23 cellular contexts compared by ENCODE assay signal in genomic region chr11:111349191-111349695, GRCh38. TPM values are rescaled to one million over a fixed set of nuclear protein-coding genes. Genes with fewer than 3 reads are reported as not detected.
A peak's percentile ranks its signal among the peaks of the same experiment; 100 is the strongest.
DNase-seq lines count a peak whose midpoint lies in the region; ATAC-seq and TF ChIP-seq lines count a peak whose summit lies in the region.
"Had no signal": no experiment of that assay in that cellular context is flagged by ENCODE, and none has a peak within 500 bp of the region (broad histone marks: within the 10 kb centered on the region; RNA-seq: fewer than 3 reads in every experiment).

No MANE protein-coding gene starts in this region.

- TF ChIP-seq CTCF in OCI-LY1 (IDR thresholded peaks at IDR 0.05; ENCODE audit: low read length) (no peak), mesothelial cell of epicardium (IDR thresholded peaks at IDR 0.05; ENCODE audit: unreplicated experiment) (no peak)

- H3K9me3 ChIP-seq in OCI-LY1 (ENCODE audit: low read length): no peaks in the 10 kb centered on the region
- H3K9me3 ChIP-seq: HAP-1, MG63 had no signal

- peaks cover 2% of the 10 kb centered on the region for H3K4me1 ChIP-seq in OCI-LY1 (ENCODE audit: insufficient read depth, low read length, severe bottlenecking)
- H3K4me1 ChIP-seq: HAP-1 had no signal

- no peak overlapping the region for H2AFZ ChIP-seq in OCI-LY1 (ENCODE audit: low read length)
- H2AFZ ChIP-seq: GM23248 had no signal

- no peak overlapping the region for H3K4me2 ChIP-seq in OCI-LY1 (ENCODE audit: low read length)
- H3K4me2 ChIP-seq: BLaER1 had no signal

- H3K9me3 Mint-ChIP-seq in mesothelial cell of epicardium: no peaks in the 10 kb centered on the region

- H4K20me1 ChIP-seq in OCI-LY1 (ENCODE audit: insufficient read depth, low read length): no peaks in the 10 kb centered on the region
- H4K20me1 ChIP-seq: BLaER1 had no signal

- DNase-seq in NCI-H526 (lab: John Stamatoyannopoulos, UW): peak; percentile 34 to 45
- no peak for DNase-seq in NCI-H526 treated with DMSO at 0.1 percent for 48 hours (lab: John Stamatoyannopoulos, UW)
- no peak for DNase-seq in mesothelial cell of epicardium (ENCODE audit: low spot score in 2 of 2, unreplicated experiment in 2 of 2)
- no peak for DNase-seq in AG08395 (ENCODE audit: low spot score)
- DNase-seq: Calu3; CD4-positive, alpha-beta memory T cell; DMS53; GM23248; IMR-90; Kasumi-1; MG63; NCI-H1048; NCI-H1694; NCI-H226; NCI-H524; T-helper 17 cell had no signal

- H3K36me3 ChIP-seq in OCI-LY1 (ENCODE audit: insufficient read depth, low read length): peaks cover 48% of the 10 kb centered on the region
- H3K36me3 ChIP-seq: HAP-1, MG63 had no signal

- no peak overlapping the region for H3K27ac Mint-ChIP-seq in mesothelial cell of epicardium
- H3K27ac Mint-ChIP-seq: CD4-positive, alpha-beta memory T cell; T-helper 17 cell had no signal

- no peak overlapping the region for H3K9ac ChIP-seq in OCI-LY1 (ENCODE audit: low read length)
- H3K9ac ChIP-seq: BLaER1, GM23248 had no signal

- no peaks in the 10 kb centered on the region for H3K27me3 ChIP-seq in OCI-LY1 (ENCODE audit: insufficient read depth, low read length)
- H3K27me3 ChIP-seq: BLaER1, MG63 had no signal

- H3K4me1 Mint-ChIP-seq in mesothelial cell of epicardium: peaks cover 16% of the 10 kb centered on the region
- H3K4me1 Mint-ChIP-seq: CD4-positive, alpha-beta memory T cell; T-helper 17 cell had no signal

- H3K27ac ChIP-seq in OCI-LY1 (ENCODE audit: low read depth, low read length, poor library complexity, severe bottlenecking): peak overlapping the region; percentile 2
- H3K27ac ChIP-seq: BLaER1, GM23248 had no signal

- peaks cover 10% of the 10 kb centered on the region for H3K27me3 Mint-ChIP-seq in mesothelial cell of epicardium (ENCODE audit: low read depth)

- H3K4me3 ChIP-seq in OCI-LY1 (ENCODE audit: low read depth, low read length, poor library complexity, severe bottlenecking): no peak overlapping the region
- H3K4me3 ChIP-seq: BLaER1, GM23248, HAP-1, MG63 had no signal

- ATAC-seq in GM18907 (IDR thresholded peaks at IDR 0.05; ENCODE audit: unreplicated experiment): peak; percentile 36
- no peak for ATAC-seq in GM21723 (IDR thresholded peaks at IDR 0.05; ENCODE audit: unreplicated experiment)
- ATAC-seq: Right ventricle myocardium inferior, T-helper 17 cell had no signal

- H3F3A ChIP-seq in OCI-LY1 (ENCODE audit: insufficient read depth, low read length): peaks cover 24% of the 10 kb centered on the region

- H3K4me3 Mint-ChIP-seq in mesothelial cell of epicardium: no peak overlapping the region
- H3K4me3 Mint-ChIP-seq: CD4-positive, alpha-beta memory T cell; T-helper 17 cell had no signal

- H3K36me3 Mint-ChIP-seq in mesothelial cell of epicardium: no peaks in the 10 kb centered on the region
- H3K36me3 Mint-ChIP-seq: CD4-positive, alpha-beta memory T cell had no signal

- no peaks in the 10 kb centered on the region for H3K9me2 ChIP-seq in OCI-LY1 (ENCODE audit: low read depth, low read length)

- H3K79me2 ChIP-seq in OCI-LY1 (ENCODE audit: insufficient read depth, low read length): no peaks in the 10 kb centered on the region

RNA-seq across cellular contexts. Expression of gene POU2AF1, which starts 29.8 kb away (rescaled TPM):
- 0.25 TPM in 1 of 3 replicates, not detected in the others for total RNA-seq in mesothelial cell of epicardium
- total RNA-seq: Calu3, IMR-90, SK-MEL-5 had no signal

RNA-seq across cellular contexts. Expression of gene POU2AF3, which starts 50.9 kb away (rescaled TPM):
- 3.0 to 4.1 TPM (median 3.4 TPM) in 3 replicates for total RNA-seq in mesothelial cell of epicardium
- total RNA-seq: CD4-positive, alpha-beta memory T cell; GM23248; IMR-90; SK-MEL-5; T-helper 17 cell had no signal

Comparison
In these comparisons a context has a peak if more than half of its experiments do, and no peak if none do; other contexts are left out.
1. DNase-seq: peak in NCI-H526 (2 of 2); none in NCI-H526 treated with DMSO at 0.1 percent for 48 hours (single experiment), mesothelial cell of epicardium (0 of 2) and AG08395 (single experiment).